1 cellular context compared by ENCODE assay signal in genomic region chrX:40009890-40010289, GRCh38.
TF ChIP-seq lines count a peak whose summit lies in the region.

No MANE protein-coding gene starts in this region.

TF ChIP-seq in GM23338, 12 proteins besides CTCF, POLR2A, EP300 and RAD21 (continued from another document):
- TF ChIP-seq ZNF462 (CRISPR knock-in tag; IDR thresholded peaks at IDR 0.05) (no peak), ZNF331 (CRISPR knock-in tag; IDR thresholded peaks at IDR 0.05; ENCODE audit: low read depth) (no peak), STAT1 (IDR thresholded peaks at IDR 0.05; ENCODE audit: unreplicated experiment) (no peak), JUNB (IDR thresholded peaks at IDR 0.05; ENCODE audit: unreplicated experiment) (no peak), EZH2 (IDR thresholded peaks at IDR 0.05; ENCODE audit: low read depth, unreplicated experiment) (no peak), NANOG (IDR thresholded peaks at IDR 0.05; ENCODE audit: borderline replicate concordance) (no peak), ZNF114 (CRISPR knock-in tag; IDR thresholded peaks at IDR 0.05) (no peak), POLR2AphosphoS5 (IDR thresholded peaks at IDR 0.05; ENCODE audit: low read depth) (no peak)
